16 cellular contexts compared by ENCODE assay signal in genomic region chr2:129891341-129892320, GRCh38.
"Had no signal": no experiment of that assay in that cellular context is flagged by ENCODE, and none has a peak within 500 bp of the region (broad histone marks: within the 10 kb centered on the region; RNA-seq: fewer than 3 reads in every experiment).

No MANE protein-coding gene starts in this region.

- H3K27ac ChIP-seq: epithelial cell of prostate, SJCRH30, tibial artery had no signal

- H3K36me3 ChIP-seq: SJCRH30, tibial artery had no signal

- ATAC-seq: activated CD4-positive, CD25-positive, alpha-beta regulatory T cell treated with anti-CD3 and anti-CD28 coated beads, Interleukin-2, amount 50 U/mL, for 24 hours; activated naive CD8-positive, alpha-beta T cell treated with anti-CD3 and anti-CD28 coated beads, Interleukin-2, amount 50 U/mL, for 24 hours; activated T-helper 17 cell treated with anti-CD3 and anti-CD28 coated beads, Interleukin-2, amount 50 U/mL, for 72 hours; effector memory CD8-positive, alpha-beta T cell; left lobe of liver; naive thymus-derived CD8-positive, alpha-beta T cell had no signal

- FAIRE-seq: frontal cortex, islet of Langerhans had no signal

- H3K4me3 ChIP-seq: SJCRH30, tibial artery had no signal

- H3K9me3 ChIP-seq: SJCRH30, tibial artery had no signal

- DNase-seq: activated naive CD4-positive, alpha-beta T cell treated with anti-CD3 and anti-CD28 coated beads for 36 hours; activated naive CD8-positive, alpha-beta T cell treated with anti-CD3 and anti-CD28 coated beads, Interleukin-2, amount 50 U/mL, for 24 hours; activated T-cell treated with anti-CD3 and anti-CD28 coated beads for 4 hours; dermis blood vessel endothelial cell; effector memory CD8-positive, alpha-beta T cell; naive thymus-derived CD8-positive, alpha-beta T cell; nucleus accumbens; SJCRH30; stimulated activated CD4-positive, alpha-beta T cell treated with anti-CD3 and anti-CD28 coated beads, Interleukin-1b, Interleukin-23, amount 100 ng/mL, for 48 hours had no signal

- H3K4me1 ChIP-seq: SJCRH30 had no signal
